1 cellular context compared by ENCODE assay signal in genomic region chr2:110058034-110058433, GRCh38. TPM values are rescaled to one million over a fixed set of nuclear protein-coding genes. Genes with fewer than 3 reads are reported as not detected.
"Had no signal": no experiment of that assay in that cellular context is flagged by ENCODE, and none has a peak within 500 bp of the region (broad histone marks: within the 10 kb centered on the region; RNA-seq: fewer than 3 reads in every experiment).

No MANE protein-coding gene starts in this region.

RNA-seq across cellular contexts. Expression of gene MALL, which starts 57.6 kb away (rescaled TPM):
- total RNA-seq: LHCN-M2 had no signal
